In genomic region chr6:34365781-34366638, GRCh38 we compare ENCODE assay signal across 8 cellular contexts. TPM values are rescaled to one million over a fixed set of nuclear protein-coding genes. Genes with fewer than 3 reads are reported as not detected.
DNase-seq lines count a peak whose midpoint lies in the region; ATAC-seq, FAIRE-seq and TF ChIP-seq lines count a peak whose summit lies in the region.
"Not testable (repeated sequence)": the region's sequence is repeated elsewhere in the genome, so short reads cannot be mapped to it uniquely, and the experiment has no call there.

No MANE protein-coding gene starts in this region.

- peaks cover 16% of the 10 kb centered on the region for H3K4me1 Mint-ChIP-seq in WTC11

- not testable (repeated sequence) for H2AFZ ChIP-seq in ACC112 (ENCODE audit: low read length, unreplicated experiment)

- not testable (repeated sequence) for DNase-seq in H54 (ENCODE audit: insufficient read length, low spot score); WTC11 (ENCODE audit: low spot score)
- DNase-seq in NB4 (ENCODE audit: low read depth) (peak; percentile 84), astrocyte of the spinal cord (ENCODE audit: low read depth, low spot score) (peak; percentile 73), fibroblast of gingiva (ENCODE audit: low read depth) (peak; percentile 47), left kidney (ENCODE audit: low read depth, low spot score) (peak; percentile 39), putamen (ENCODE audit: low spot score) (peak; percentile 58)

- not testable (repeated sequence) for H3K27me3 Mint-ChIP-seq in WTC11 (ENCODE audit: low read depth)

- CTCF ChIA-PET in WTC11 (lab: Charles Lee) = interaction anchor here (0.6 kb wide), 1 partner anchor 55 kb away, joined by 3 read pairs; no protein-coding TSS in a partner anchor

- H3K4me3 Mint-ChIP-seq in WTC11 = not testable (repeated sequence)

- POLR2A ChIA-PET in WTC11 (lab: Charles Lee) = interaction anchor here (0.6 kb wide), 1 partner anchor 20 kb away, joined by 4 read pairs; no protein-coding TSS in a partner anchor

- peak; percentile 69 for FAIRE-seq in H54 (lab: Jason Lieb, UNC)

- TF ChIP-seq CTCF in NB4 (IDR thresholded peaks at IDR 0.05; ENCODE audit: low read depth, low read length); WTC11 (IDR thresholded peaks at IDR 0.05); astrocyte of the spinal cord (IDR thresholded peaks at IDR 0.05; ENCODE audit: low read depth, low read length): not testable (repeated sequence)

- H3K36me3 ChIP-seq in ACC112 (ENCODE audit: insufficient read depth, low read length) = not testable (repeated sequence)

- not testable (repeated sequence) for TF ChIP-seq POLR2A in H54 (IDR thresholded peaks at IDR 0.05; ENCODE audit: low read depth, low read length); NB4 (IDR thresholded peaks at IDR 0.05; ENCODE audit: extremely low read depth, insufficient read length)

- H3K9me3 Mint-ChIP-seq in WTC11 = not testable (repeated sequence)

- in situ Hi-C loops in astrocyte of the spinal cord (cut with HindIII; ENCODE audit: low sequenced_read_pairs) = not testable (repeated sequence)

- H3K4me1 ChIP-seq in ACC112 (ENCODE audit: control insufficient read depth, insufficient read depth, low read length, unreplicated experiment) = not testable (repeated sequence)

- H3K4me3 ChIP-seq in ACC112 (ENCODE audit: low read depth, low read length); NB4 (ENCODE audit: low read depth, low read length); astrocyte of the spinal cord (ENCODE audit: low read depth, low read length): not testable (repeated sequence)

- H3K27ac ChIP-seq in ACC112 (ENCODE audit: low read depth, low read length) = peak overlapping the region; percentile 65

- H3K36me3 Mint-ChIP-seq in WTC11 = peaks cover 11% of the 10 kb centered on the region; the same call in 1 of the 2 replicates

- H3K79me2 ChIP-seq in ACC112 (ENCODE audit: control insufficient read depth, insufficient read depth, low read length, unreplicated experiment) = peaks cover 30% of the 10 kb centered on the region

- H3K27ac Mint-ChIP-seq in WTC11 = peak overlapping the region; percentile 47; the same call in 1 of the 2 replicates

- not testable (repeated sequence) for H3K27me3 ChIP-seq in ACC112 (ENCODE audit: insufficient read depth, low read length)

- not testable (repeated sequence) for ATAC-seq in WTC11

RNA-seq across cellular contexts. Expression of gene NUDT3, which starts 26.5 kb away (rescaled TPM):
- total RNA-seq in WTC11 (2021) = 24.6 to 30.0 TPM (median 24.8 TPM) in 3 replicates

RNA-seq across cellular contexts. Expression of gene RPS10, which starts 59.9 kb away (rescaled TPM):
- 2,184 to 2,437 TPM (median 2,411 TPM) in 3 replicates for total RNA-seq in WTC11 (2021)
